Comparison of ENCODE assay signal across 1 cellular context in the genomic region with DNA sequence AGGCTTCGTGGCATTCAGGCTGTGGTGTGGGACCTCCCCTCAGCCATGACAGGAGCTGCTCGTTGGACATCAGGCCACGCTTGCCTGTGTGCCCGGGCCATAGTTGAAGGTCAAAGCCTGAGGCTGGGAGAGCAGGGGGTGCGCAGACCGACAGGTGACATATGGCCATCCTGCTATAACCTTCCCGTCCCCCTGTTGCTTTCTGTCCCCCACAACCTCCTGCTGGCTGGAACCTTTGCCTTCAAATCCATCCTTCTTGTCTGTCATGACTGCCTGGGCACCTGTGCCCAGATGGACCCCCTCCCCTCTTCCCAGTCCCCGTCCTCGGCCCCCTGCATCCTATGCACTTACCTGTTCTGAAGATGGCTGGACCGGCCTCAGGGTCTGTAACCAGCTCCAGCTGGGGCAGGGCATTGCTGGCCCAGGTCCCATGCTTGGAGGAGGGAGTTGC.
TF ChIP-seq lines count a peak whose summit lies in the region.

No MANE protein-coding gene starts in this region.

TF ChIP-seq in SK-N-SH treated with all-trans-retinoic acid at 6 μM for 48 hours, 23 proteins besides CTCF, POLR2A, EP300 and RAD21 (continued from another document):
- TF ChIP-seq, protein P1, sequence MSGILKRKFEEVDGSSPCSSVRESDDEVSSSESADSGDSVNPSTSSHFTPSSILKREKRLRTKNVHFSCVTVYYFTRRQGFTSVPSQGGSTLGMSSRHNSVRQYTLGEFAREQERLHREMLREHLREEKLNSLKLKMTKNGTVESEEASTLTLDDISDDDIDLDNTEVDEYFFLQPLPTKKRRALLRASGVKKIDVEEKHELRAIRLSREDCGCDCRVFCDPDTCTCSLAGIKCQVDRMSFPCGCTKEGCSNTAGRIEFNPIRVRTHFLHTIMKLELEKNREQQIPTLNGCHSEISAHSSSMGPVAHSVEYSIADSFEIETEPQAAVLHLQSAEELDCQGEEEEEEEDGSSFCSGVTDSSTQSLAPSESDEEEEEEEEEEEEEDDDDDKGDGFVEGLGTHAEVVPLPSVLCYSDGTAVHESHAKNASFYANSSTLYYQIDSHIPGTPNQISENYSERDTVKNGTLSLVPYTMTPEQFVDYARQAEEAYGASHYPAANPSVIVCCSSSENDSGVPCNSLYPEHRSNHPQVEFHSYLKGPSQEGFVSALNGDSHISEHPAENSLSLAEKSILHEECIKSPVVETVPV (CRISPR knock-in tag; IDR thresholded peaks at IDR 0.05) = no peak
- TF ChIP-seq ZFP30 (CRISPR knock-in tag; IDR thresholded peaks at IDR 0.05) (no peak), RARB (CRISPR knock-in tag; IDR thresholded peaks at IDR 0.05) (no peak), BACH2 (CRISPR knock-in tag; IDR thresholded peaks at IDR 0.05; ENCODE audit: borderline replicate concordance) (no peak)
- TF ChIP-seq, protein P2, sequence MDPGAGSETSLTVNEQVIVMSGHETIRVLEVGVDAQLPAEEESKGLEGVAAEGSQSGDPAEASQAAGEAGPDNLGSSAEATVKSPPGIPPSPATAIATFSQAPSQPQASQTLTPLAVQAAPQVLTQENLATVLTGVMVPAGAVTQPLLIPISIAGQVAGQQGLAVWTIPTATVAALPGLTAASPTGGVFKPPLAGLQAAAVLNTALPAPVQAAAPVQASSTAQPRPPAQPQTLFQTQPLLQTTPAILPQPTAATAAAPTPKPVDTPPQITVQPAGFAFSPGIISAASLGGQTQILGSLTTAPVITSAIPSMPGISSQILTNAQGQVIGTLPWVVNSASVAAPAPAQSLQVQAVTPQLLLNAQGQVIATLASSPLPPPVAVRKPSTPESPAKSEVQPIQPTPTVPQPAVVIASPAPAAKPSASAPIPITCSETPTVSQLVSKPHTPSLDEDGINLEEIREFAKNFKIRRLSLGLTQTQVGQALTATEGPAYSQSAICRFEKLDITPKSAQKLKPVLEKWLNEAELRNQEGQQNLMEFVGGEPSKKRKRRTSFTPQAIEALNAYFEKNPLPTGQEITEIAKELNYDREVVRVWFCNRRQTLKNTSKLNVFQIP (CRISPR knock-in tag; IDR thresholded peaks at IDR 0.05; ENCODE audit: borderline replicate concordance, low read depth) = no peak
TF ChIP-seq in SK-N-SH treated with all-trans-retinoic acid at 6 μM for 48 hours: peak in this region for 0.
